1 cellular context compared by ENCODE assay signal in the genomic region with DNA sequence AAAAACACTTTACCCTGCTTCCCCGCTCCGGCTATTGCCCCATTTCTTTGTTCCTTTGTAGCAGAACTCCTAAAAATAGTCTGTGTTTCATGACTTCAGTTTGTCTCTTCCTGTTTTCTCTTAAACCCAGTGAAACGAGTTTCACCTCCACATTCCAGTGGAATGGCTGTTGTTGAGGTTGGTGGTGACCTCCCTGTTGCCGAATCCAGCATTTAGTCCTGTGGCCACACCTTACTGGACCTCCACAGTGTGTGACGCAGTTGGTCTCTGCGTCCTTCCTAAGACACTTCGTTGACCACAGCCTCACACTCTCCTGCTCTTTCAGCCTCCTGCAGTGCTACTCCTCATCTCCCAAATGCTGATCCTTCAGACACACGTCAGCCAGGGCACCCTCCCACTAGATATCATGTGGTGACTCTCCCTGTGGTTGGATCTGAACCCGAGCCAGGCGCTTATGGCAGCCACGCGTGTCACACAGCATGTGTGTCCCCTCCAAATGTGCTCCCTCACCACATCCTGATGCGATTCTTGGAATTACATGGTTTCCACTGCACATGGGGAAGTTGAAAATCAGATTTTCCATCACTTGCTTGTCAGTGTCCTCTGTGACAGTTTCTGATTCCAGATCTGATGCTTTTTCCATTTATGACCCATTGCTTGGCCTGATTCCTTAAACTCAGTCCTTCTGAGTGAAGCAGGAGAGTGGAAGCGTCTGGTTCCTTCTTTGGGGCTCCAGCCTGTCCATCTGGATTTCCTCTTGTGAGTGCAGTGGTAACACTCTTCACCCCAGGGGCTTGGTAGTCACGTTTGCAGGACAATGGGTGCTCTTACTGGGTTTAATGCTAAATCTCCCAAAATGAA.
TF ChIP-seq lines count a peak whose summit lies in the region.

No MANE protein-coding gene starts in this region.

TF ChIP-seq in K562, 482 proteins besides CTCF, POLR2A, EP300 and RAD21 (continued from another document and continues in another):
- TF ChIP-seq, protein P1, sequence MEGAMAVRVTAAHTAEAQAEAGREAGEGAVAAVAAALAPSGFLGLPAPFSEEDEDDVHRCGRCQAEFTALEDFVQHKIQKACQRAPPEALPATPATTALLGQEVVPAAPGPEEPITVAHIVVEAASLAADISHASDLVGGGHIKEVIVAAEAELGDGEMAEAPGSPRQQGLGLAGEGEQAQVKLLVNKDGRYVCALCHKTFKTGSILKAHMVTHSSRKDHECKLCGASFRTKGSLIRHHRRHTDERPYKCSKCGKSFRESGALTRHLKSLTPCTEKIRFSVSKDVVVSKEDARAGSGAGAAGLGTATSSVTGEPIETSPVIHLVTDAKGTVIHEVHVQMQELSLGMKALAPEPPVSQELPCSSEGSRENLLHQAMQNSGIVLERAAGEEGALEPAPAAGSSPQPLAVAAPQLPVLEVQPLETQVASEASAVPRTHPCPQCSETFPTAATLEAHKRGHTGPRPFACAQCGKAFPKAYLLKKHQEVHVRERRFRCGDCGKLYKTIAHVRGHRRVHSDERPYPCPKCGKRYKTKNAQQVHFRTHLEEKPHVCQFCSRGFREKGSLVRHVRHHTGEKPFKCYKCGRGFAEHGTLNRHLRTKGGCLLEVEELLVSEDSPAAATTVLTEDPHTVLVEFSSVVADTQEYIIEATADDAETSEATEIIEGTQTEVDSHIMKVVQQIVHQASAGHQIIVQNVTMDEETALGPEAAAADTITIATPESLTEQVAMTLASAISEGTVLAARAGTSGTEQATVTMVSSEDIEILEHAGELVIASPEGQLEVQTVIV (CRISPR knock-in tag; IDR thresholded peaks at IDR 0.05; ENCODE audit: borderline replicate concordance): no peak
- TF ChIP-seq HNRNPUL1 (IDR thresholded peaks at IDR 0.05; ENCODE audit: low read length) (no peak), CCAR2 (IDR thresholded peaks at IDR 0.05; ENCODE audit: low read depth, low read length) (no peak), MBD2 (IDR thresholded peaks at IDR 0.05; ENCODE audit: borderline replicate concordance, low read depth) (peak; percentile 24; the same call in 1 of the 2 replicates), HDAC3 (IDR thresholded peaks at IDR 0.05; ENCODE audit: borderline replicate concordance, partially characterized antibody) (no peak), SIRT6 (IDR thresholded peaks at IDR 0.05; ENCODE audit: low read depth, low read length) (no peak), ZC3H8 (IDR thresholded peaks at IDR 0.05) (no peak), TCFL5 (CRISPR knock-in tag; conservative IDR thresholded peaks at IDR 0.05) (no peak), TEAD1 (CRISPR knock-in tag; IDR thresholded peaks at IDR 0.05) (no peak; a peak in 1 of 4 replicates), YY1 (IDR thresholded peaks at IDR 0.05; ENCODE audit: borderline replicate concordance in 1 of 3, control insufficient read depth in 1 of 3, extremely low read depth in 1 of 3, insufficient read depth in 3 of 3, insufficient read length in 1 of 3, insufficient replicate concordance in 2 of 3, low read depth in 1 of 3, low read length in 2 of 3) (peak in 1 of 3 experiments; percentile 44), MYNN (IDR thresholded peaks at IDR 0.05) (no peak), MYNN (CRISPR knock-in tag; IDR thresholded peaks at IDR 0.05) (no peak), BCOR (IDR thresholded peaks at IDR 0.05) (no peak), RCOR1 (IDR thresholded peaks at IDR 0.05; ENCODE audit: borderline replicate concordance in 1 of 2, low read depth in 2 of 2, low read length in 2 of 2) (peak in 1 of 2 experiments; percentile 59; a peak in 1 of 4 replicates), SIN3B (IDR thresholded peaks at IDR 0.05; ENCODE audit: low read depth) (no peak), ILF3 (IDR thresholded peaks at IDR 0.05; ENCODE audit: borderline replicate concordance) (no peak), ZNF165 (CRISPR knock-in tag; IDR thresholded peaks at IDR 0.05; ENCODE audit: borderline replicate concordance) (no peak), BRD9 (IDR thresholded peaks at IDR 0.05; ENCODE audit: low read depth, partially characterized antibody) (peak; percentile 32), ZNF644 (tag; IDR thresholded peaks at IDR 0.05; ENCODE audit: low read depth) (no peak), GABPB1 (CRISPR knock-in tag; IDR thresholded peaks at IDR 0.05) (peak; percentile 98), GATAD2B (IDR thresholded peaks at IDR 0.05; ENCODE audit: borderline replicate concordance) (no peak), PTTG1 (tag; IDR thresholded peaks at IDR 0.05; ENCODE audit: low read depth) (no peak), RB1 (IDR thresholded peaks at IDR 0.05; ENCODE audit: low read depth) (no peak), TFAM (CRISPR knock-in tag; conservative IDR thresholded peaks at IDR 0.05) (no peak), FOXJ3 (CRISPR knock-in tag; IDR thresholded peaks at IDR 0.05) (no peak), NRF1 (conservative IDR thresholded peaks at IDR 0.05 in 1 of 2, IDR thresholded peaks at IDR 0.05 in 1 of 2) (no peak), GTF2E2 (tag; IDR thresholded peaks at IDR 0.05) (peak; percentile 73; the same call in 1 of the 2 replicates), NUFIP1 (IDR thresholded peaks at IDR 0.05; ENCODE audit: partially characterized antibody) (peak; percentile 27), YBX1 (IDR thresholded peaks at IDR 0.05) (no peak), SRSF9 (IDR thresholded peaks at IDR 0.05; ENCODE audit: borderline replicate concordance, low read depth, low read length) (no peak), LCOR (CRISPR knock-in tag; IDR thresholded peaks at IDR 0.05) (0 out of 2 replicates have a peak, but pooled peaks have one; percentile 74), ZKSCAN3 (CRISPR knock-in tag; IDR thresholded peaks at IDR 0.05) (no peak), GATA2 (CRISPR knock-in tag; IDR thresholded peaks at IDR 0.05) (no peak; the same call in 1 of the 2 replicates)
- TF ChIP-seq, protein P2, sequence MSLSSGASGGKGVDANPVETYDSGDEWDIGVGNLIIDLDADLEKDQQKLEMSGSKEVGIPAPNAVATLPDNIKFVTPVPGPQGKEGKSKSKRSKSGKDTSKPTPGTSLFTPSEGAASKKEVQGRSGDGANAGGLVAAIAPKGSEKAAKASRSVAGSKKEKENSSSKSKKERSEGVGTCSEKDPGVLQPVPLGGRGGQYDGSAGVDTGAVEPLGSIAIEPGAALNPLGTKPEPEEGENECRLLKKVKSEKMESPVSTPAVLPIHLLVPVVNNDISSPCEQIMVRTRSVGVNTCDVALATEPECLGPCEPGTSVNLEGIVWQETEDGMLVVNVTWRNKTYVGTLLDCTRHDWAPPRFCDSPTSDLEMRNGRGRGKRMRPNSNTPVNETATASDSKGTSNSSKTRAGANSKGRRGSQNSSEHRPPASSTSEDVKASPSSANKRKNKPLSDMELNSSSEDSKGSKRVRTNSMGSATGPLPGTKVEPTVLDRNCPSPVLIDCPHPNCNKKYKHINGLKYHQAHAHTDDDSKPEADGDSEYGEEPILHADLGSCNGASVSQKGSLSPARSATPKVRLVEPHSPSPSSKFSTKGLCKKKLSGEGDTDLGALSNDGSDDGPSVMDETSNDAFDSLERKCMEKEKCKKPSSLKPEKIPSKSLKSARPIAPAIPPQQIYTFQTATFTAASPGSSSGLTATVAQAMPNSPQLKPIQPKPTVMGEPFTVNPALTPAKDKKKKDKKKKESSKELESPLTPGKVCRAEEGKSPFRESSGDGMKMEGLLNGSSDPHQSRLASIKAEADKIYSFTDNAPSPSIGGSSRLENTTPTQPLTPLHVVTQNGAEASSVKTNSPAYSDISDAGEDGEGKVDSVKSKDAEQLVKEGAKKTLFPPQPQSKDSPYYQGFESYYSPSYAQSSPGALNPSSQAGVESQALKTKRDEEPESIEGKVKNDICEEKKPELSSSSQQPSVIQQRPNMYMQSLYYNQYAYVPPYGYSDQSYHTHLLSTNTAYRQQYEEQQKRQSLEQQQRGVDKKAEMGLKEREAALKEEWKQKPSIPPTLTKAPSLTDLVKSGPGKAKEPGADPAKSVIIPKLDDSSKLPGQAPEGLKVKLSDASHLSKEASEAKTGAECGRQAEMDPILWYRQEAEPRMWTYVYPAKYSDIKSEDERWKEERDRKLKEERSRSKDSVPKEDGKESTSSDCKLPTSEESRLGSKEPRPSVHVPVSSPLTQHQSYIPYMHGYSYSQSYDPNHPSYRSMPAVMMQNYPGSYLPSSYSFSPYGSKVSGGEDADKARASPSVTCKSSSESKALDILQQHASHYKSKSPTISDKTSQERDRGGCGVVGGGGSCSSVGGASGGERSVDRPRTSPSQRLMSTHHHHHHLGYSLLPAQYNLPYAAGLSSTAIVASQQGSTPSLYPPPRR (CRISPR knock-in tag; IDR thresholded peaks at IDR 0.05; ENCODE audit: borderline replicate concordance): no peak
- TF ChIP-seq, protein P3, sequence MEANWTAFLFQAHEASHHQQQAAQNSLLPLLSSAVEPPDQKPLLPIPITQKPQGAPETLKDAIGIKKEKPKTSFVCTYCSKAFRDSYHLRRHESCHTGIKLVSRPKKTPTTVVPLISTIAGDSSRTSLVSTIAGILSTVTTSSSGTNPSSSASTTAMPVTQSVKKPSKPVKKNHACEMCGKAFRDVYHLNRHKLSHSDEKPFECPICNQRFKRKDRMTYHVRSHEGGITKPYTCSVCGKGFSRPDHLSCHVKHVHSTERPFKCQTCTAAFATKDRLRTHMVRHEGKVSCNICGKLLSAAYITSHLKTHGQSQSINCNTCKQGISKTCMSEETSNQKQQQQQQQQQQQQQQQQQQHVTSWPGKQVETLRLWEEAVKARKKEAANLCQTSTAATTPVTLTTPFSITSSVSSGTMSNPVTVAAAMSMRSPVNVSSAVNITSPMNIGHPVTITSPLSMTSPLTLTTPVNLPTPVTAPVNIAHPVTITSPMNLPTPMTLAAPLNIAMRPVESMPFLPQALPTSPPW (CRISPR knock-in tag; IDR thresholded peaks at IDR 0.05): no peak
- TF ChIP-seq, protein P4, sequence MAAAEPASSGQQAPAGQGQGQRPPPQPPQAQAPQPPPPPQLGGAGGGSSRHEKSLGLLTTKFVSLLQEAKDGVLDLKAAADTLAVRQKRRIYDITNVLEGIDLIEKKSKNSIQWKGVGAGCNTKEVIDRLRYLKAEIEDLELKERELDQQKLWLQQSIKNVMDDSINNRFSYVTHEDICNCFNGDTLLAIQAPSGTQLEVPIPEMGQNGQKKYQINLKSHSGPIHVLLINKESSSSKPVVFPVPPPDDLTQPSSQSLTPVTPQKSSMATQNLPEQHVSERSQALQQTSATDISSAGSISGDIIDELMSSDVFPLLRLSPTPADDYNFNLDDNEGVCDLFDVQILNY (CRISPR knock-in tag; IDR thresholded peaks at IDR 0.05): no peak
- TF ChIP-seq, protein P5, sequence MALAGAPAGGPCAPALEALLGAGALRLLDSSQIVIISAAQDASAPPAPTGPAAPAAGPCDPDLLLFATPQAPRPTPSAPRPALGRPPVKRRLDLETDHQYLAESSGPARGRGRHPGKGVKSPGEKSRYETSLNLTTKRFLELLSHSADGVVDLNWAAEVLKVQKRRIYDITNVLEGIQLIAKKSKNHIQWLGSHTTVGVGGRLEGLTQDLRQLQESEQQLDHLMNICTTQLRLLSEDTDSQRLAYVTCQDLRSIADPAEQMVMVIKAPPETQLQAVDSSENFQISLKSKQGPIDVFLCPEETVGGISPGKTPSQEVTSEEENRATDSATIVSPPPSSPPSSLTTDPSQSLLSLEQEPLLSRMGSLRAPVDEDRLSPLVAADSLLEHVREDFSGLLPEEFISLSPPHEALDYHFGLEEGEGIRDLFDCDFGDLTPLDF (CRISPR knock-in tag; IDR thresholded peaks at IDR 0.05): 0 out of 2 replicates have a peak, but pooled peaks have one; percentile 12
- TF ChIP-seq, protein P6, sequence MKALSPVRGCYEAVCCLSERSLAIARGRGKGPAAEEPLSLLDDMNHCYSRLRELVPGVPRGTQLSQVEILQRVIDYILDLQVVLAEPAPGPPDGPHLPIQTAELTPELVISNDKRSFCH (CRISPR knock-in tag; IDR thresholded peaks at IDR 0.05): no peak
- TF ChIP-seq, protein P6 (tag; IDR thresholded peaks at IDR 0.05): peak; percentile 86; the same call in 1 of the 2 replicates
- TF ChIP-seq, protein P7, sequence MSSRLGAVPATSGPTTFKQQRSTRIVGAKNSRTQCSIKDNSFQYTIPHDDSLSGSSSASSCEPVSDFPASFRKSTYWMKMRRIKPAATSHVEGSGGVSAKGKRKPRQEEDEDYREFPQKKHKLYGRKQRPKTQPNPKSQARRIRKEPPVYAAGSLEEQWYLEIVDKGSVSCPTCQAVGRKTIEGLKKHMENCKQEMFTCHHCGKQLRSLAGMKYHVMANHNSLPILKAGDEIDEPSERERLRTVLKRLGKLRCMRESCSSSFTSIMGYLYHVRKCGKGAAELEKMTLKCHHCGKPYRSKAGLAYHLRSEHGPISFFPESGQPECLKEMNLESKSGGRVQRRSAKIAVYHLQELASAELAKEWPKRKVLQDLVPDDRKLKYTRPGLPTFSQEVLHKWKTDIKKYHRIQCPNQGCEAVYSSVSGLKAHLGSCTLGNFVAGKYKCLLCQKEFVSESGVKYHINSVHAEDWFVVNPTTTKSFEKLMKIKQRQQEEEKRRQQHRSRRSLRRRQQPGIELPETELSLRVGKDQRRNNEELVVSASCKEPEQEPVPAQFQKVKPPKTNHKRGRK (tag; IDR thresholded peaks at IDR 0.05): no peak
- TF ChIP-seq, protein P8, sequence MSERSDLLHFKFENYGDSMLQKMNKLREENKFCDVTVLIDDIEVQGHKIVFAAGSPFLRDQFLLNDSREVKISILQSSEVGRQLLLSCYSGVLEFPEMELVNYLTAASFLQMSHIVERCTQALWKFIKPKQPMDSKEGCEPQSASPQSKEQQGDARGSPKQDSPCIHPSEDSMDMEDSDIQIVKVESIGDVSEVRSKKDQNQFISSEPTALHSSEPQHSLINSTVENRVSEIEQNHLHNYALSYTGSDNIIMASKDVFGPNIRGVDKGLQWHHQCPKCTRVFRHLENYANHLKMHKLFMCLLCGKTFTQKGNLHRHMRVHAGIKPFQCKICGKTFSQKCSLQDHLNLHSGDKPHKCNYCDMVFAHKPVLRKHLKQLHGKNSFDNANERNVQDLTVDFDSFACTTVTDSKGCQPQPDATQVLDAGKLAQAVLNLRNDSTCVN (CRISPR knock-in tag; IDR thresholded peaks at IDR 0.05): no peak
- TF ChIP-seq, protein P9, sequence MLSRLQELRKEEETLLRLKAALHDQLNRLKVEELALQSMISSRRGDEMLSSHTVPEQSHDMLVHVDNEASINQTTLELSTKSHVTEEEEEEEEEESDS (CRISPR knock-in tag; IDR thresholded peaks at IDR 0.05): no peak
- TF ChIP-seq, protein P10, sequence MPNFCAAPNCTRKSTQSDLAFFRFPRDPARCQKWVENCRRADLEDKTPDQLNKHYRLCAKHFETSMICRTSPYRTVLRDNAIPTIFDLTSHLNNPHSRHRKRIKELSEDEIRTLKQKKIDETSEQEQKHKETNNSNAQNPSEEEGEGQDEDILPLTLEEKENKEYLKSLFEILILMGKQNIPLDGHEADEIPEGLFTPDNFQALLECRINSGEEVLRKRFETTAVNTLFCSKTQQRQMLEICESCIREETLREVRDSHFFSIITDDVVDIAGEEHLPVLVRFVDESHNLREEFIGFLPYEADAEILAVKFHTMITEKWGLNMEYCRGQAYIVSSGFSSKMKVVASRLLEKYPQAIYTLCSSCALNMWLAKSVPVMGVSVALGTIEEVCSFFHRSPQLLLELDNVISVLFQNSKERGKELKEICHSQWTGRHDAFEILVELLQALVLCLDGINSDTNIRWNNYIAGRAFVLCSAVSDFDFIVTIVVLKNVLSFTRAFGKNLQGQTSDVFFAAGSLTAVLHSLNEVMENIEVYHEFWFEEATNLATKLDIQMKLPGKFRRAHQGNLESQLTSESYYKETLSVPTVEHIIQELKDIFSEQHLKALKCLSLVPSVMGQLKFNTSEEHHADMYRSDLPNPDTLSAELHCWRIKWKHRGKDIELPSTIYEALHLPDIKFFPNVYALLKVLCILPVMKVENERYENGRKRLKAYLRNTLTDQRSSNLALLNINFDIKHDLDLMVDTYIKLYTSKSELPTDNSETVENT (CRISPR knock-in tag; IDR thresholded peaks at IDR 0.05): no peak
- TF ChIP-seq, protein P11, sequence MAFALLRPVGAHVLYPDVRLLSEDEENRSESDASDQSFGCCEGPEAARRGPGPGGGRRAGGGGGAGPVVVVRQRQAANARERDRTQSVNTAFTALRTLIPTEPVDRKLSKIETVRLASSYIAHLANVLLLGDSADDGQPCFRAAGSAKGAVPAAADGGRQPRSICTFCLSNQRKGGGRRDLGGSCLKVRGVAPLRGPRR (CRISPR knock-in tag; IDR thresholded peaks at IDR 0.05): no peak
